ENCODE assay signal across 22 cellular contexts in genomic region chr12:80100566-80100965, GRCh38. TPM values are rescaled to one million over a fixed set of nuclear protein-coding genes. Genes with fewer than 3 reads are reported as not detected.
DNase-seq lines count a peak whose midpoint lies in the region; ATAC-seq, FAIRE-seq and TF ChIP-seq lines count a peak whose summit lies in the region.
"Had no signal": no experiment of that assay in that cellular context is flagged by ENCODE, and none has a peak within 500 bp of the region (broad histone marks: within the 10 kb centered on the region; RNA-seq: fewer than 3 reads in every experiment).

No MANE protein-coding gene starts in this region.

- H3K4me3 Mint-ChIP-seq in osteocyte (ENCODE audit: unreplicated experiment), result no peak overlapping the region
- H3K4me3 Mint-ChIP-seq: activated naive CD8-positive, alpha-beta T cell treated with anti-CD3 and anti-CD28 coated beads for 36 hours; stimulated activated naive CD8-positive, alpha-beta T cell treated with anti-CD3 and anti-CD28 coated beads, Interleukin-15, amount 100 ng/mL, for 72 hours; type B pancreatic cell had no signal

- peak; percentile 14 for DNase-seq in EL
- peak; percentile 15 for DNase-seq in astrocyte of the cerebellum (ENCODE audit: low read depth)
- DNase-seq in fibroblast of peridontal ligament (ENCODE audit: extremely low read depth), result peak; percentile 61
- DNase-seq in osteocyte (ENCODE audit: extremely low spot score, unreplicated experiment), result no peak
- DNase-seq in H54 (ENCODE audit: insufficient read length, low spot score), result no peak
- DNase-seq in ecto neural progenitor cell (ENCODE audit: low spot score), result no peak
- DNase-seq in SHP77 (lab: John Stamatoyannopoulos, UW), result no peak
- DNase-seq: activated naive CD8-positive, alpha-beta T cell treated with anti-CD3 and anti-CD28 coated beads for 36 hours; COR-L47; effector memory CD4-positive, alpha-beta T cell; MG63; NCI-H1694 treated with DMSO at 0.1 percent for 48 hours; NCI-H446; occipital lobe; right lobe of liver; SHP77 treated with DMSO at 0.1 percent for 48 hours; stimulated activated CD4-positive, alpha-beta T cell treated with anti-CD3 and anti-CD28 coated beads, Interleukin-1b, Interleukin-23, amount 100 ng/mL, for 48 hours; stimulated activated naive CD8-positive, alpha-beta T cell treated with anti-CD3 and anti-CD28 coated beads, Interleukin-15, amount 100 ng/mL, for 72 hours had no signal

- no peaks in the 10 kb centered on the region for H3K9me3 Mint-ChIP-seq in osteocyte (ENCODE audit: unreplicated experiment)
- H3K9me3 Mint-ChIP-seq: activated naive CD8-positive, alpha-beta T cell treated with anti-CD3 and anti-CD28 coated beads for 36 hours; stimulated activated naive CD8-positive, alpha-beta T cell treated with anti-CD3 and anti-CD28 coated beads, Interleukin-15, amount 100 ng/mL, for 72 hours; type B pancreatic cell had no signal

- no peak for FAIRE-seq in H54 (lab: Jason Lieb, UNC)
- FAIRE-seq: H1 had no signal

- H3K27ac Mint-ChIP-seq in osteocyte (ENCODE audit: unreplicated experiment), result peak overlapping the region; percentile 61
- H3K27ac Mint-ChIP-seq: activated naive CD8-positive, alpha-beta T cell treated with anti-CD3 and anti-CD28 coated beads for 36 hours; stimulated activated naive CD8-positive, alpha-beta T cell treated with anti-CD3 and anti-CD28 coated beads, Interleukin-15, amount 100 ng/mL, for 72 hours; type B pancreatic cell had no signal

- no peak overlapping the region for H3K4me3 ChIP-seq in astrocyte of the cerebellum (ENCODE audit: low read depth, low read length)
- H3K4me3 ChIP-seq: MG63, right lobe of liver had no signal

- H3K27me3 Mint-ChIP-seq in osteocyte (ENCODE audit: unreplicated experiment), result no peaks in the 10 kb centered on the region
- H3K27me3 Mint-ChIP-seq: activated naive CD8-positive, alpha-beta T cell treated with anti-CD3 and anti-CD28 coated beads for 36 hours; stimulated activated naive CD8-positive, alpha-beta T cell treated with anti-CD3 and anti-CD28 coated beads, Interleukin-15, amount 100 ng/mL, for 72 hours; type B pancreatic cell had no signal

- peaks cover 9% of the 10 kb centered on the region for H3K4me1 Mint-ChIP-seq in osteocyte (ENCODE audit: unreplicated experiment)
- H3K4me1 Mint-ChIP-seq: activated naive CD8-positive, alpha-beta T cell treated with anti-CD3 and anti-CD28 coated beads for 36 hours; stimulated activated naive CD8-positive, alpha-beta T cell treated with anti-CD3 and anti-CD28 coated beads, Interleukin-15, amount 100 ng/mL, for 72 hours had no signal

- no peak for TF ChIP-seq POLR2A in H54 (IDR thresholded peaks at IDR 0.05; ENCODE audit: low read depth, low read length)

- no peak for ATAC-seq in GM19328 (IDR thresholded peaks at IDR 0.05; ENCODE audit: unreplicated experiment)
- ATAC-seq: right lobe of liver; stimulated activated naive CD8-positive, alpha-beta T cell treated with anti-CD3 and anti-CD28 coated beads, Interleukin-15, amount 100 ng/mL, for 72 hours had no signal

- in situ Hi-C loops in astrocyte of the cerebellum (cut with HindIII; ENCODE audit: low sequenced_read_pairs), result no loop called here

- no peak for TF ChIP-seq CTCF in astrocyte of the cerebellum (IDR thresholded peaks at IDR 0.05; ENCODE audit: low read depth, low read length, missing control alignments)
- no peak for TF ChIP-seq CTCF in osteocyte (IDR thresholded peaks at IDR 0.05)

- H3K36me3 Mint-ChIP-seq in osteocyte (ENCODE audit: unreplicated experiment), result no peaks in the 10 kb centered on the region
- H3K36me3 Mint-ChIP-seq: activated naive CD8-positive, alpha-beta T cell treated with anti-CD3 and anti-CD28 coated beads for 36 hours; type B pancreatic cell had no signal

RNA-seq across cellular contexts. Expression of gene OTOGL, which starts 1.2 kb away (rescaled TPM):
- total RNA-seq in osteocyte, result 0.19 and 0.21 TPM in 2 replicates
- total RNA-seq: activated naive CD8-positive, alpha-beta T cell treated with anti-CD3 and anti-CD28 coated beads for 36 hours; T-helper 2 cell treated with Interferon-gamma antibody and Interleukin-4, amounts not matched to agents 100 ng/mL and 5 ng/mL, for 36 hours had no signal

Comparison
In these comparisons a context has a peak if more than half of its experiments do, and no peak if none do; other contexts are left out.
1. DNase-seq: peak in EL (single experiment), astrocyte of the cerebellum (single experiment) and fibroblast of peridontal ligament (single experiment); none in osteocyte (single experiment), H54 (single experiment), ecto neural progenitor cell (single experiment) and SHP77 (0 of 2).